8 cellular contexts compared by ENCODE assay signal in genomic region chr13:97911311-97912138, GRCh38. TPM values are rescaled to one million over a fixed set of nuclear protein-coding genes. Genes with fewer than 3 reads are reported as not detected.
A peak's percentile ranks its signal among the peaks of the same experiment; 100 is the strongest.
DNase-seq lines count a peak whose midpoint lies in the region; ATAC-seq and TF ChIP-seq lines count a peak whose summit lies in the region.

No MANE protein-coding gene starts in this region.

- no peaks in the 10 kb centered on the region for H3K4me1 ChIP-seq in Karpas-422 (ENCODE audit: low read length)
- no peaks in the 10 kb centered on the region for H3K4me1 ChIP-seq in colonic mucosa

- no peaks in the 10 kb centered on the region for H3K4me1 Mint-ChIP-seq in stimulated activated naive CD8-positive, alpha-beta T cell treated with anti-CD3 and anti-CD28 coated beads, Interleukin-15, amount 100 ng/mL, for 72 hours

- H3K9ac ChIP-seq in Karpas-422 (ENCODE audit: low read length) = no peak overlapping the region
- H3K9ac ChIP-seq in colonic mucosa (ENCODE audit: low read depth in 2 of 2, low read length in 2 of 2) = no peak overlapping the region

- peak; percentile 69 for ATAC-seq in stimulated activated naive CD8-positive, alpha-beta T cell treated with anti-CD3 and anti-CD28 coated beads, Interleukin-15, amount 100 ng/mL, for 72 hours

- no peak overlapping the region for H3K27ac ChIP-seq in AG04450 (ENCODE audit: low read depth, low read length)
- no peak overlapping the region for H3K27ac ChIP-seq in Karpas-422 (ENCODE audit: low read length)
- H3K27ac ChIP-seq in colonic mucosa = no peak overlapping the region

- H3K36me3 ChIP-seq in Karpas-422 (ENCODE audit: insufficient read depth, low read length) (no peaks in the 10 kb centered on the region), colonic mucosa (no peaks in the 10 kb centered on the region)

- peaks cover 27% of the 10 kb centered on the region for H3K27me3 Mint-ChIP-seq in stimulated activated naive CD8-positive, alpha-beta T cell treated with anti-CD3 and anti-CD28 coated beads, Interleukin-15, amount 100 ng/mL, for 72 hours

- H3K4me3 Mint-ChIP-seq in stimulated activated naive CD8-positive, alpha-beta T cell treated with anti-CD3 and anti-CD28 coated beads, Interleukin-15, amount 100 ng/mL, for 72 hours = no peak overlapping the region

- CTCF ChIA-PET in AG04450 (lab: Charles Lee) = interaction anchor here (0.6 to 2.2 kb wide), 14 partner anchors 9 to 92 kb away, joined by 3 to 27 read pairs (median 4); no protein-coding TSS in a partner anchor

- no peaks in the 10 kb centered on the region for H4K20me1 ChIP-seq in Karpas-422 (ENCODE audit: insufficient read depth, low read depth, low read length)

- no peak overlapping the region for H3K4me2 ChIP-seq in Karpas-422 (ENCODE audit: low read depth, low read length, poor library complexity, severe bottlenecking)

- H3K9me3 ChIP-seq in AG04450 (ENCODE audit: control insufficient read depth, insufficient read depth, low read length) = no peaks in the 10 kb centered on the region
- no peaks in the 10 kb centered on the region for H3K9me3 ChIP-seq in Karpas-422 (ENCODE audit: low read length)
- no peaks in the 10 kb centered on the region for H3K9me3 ChIP-seq in colonic mucosa

- intact Hi-C loops in colonic mucosa (cut with DNase I) = no loop called here

- in situ Hi-C loops in GM13977 (cut with MboI; ENCODE audit: low pct_unique_long_range_greater_than_20kb, low sequenced_read_pairs, unreplicated experiment) = no loop called here

- H3K9me2 ChIP-seq in Karpas-422 (replicated peaks; ENCODE audit: insufficient read depth, low read length) = no peaks in the 10 kb centered on the region; the same call in 1 of the 2 replicates

- H3K4me3 ChIP-seq in AG04450 (ENCODE audit: low read depth, low read length) (no peak overlapping the region), Karpas-422 (ENCODE audit: low read length) (no peak overlapping the region), colonic mucosa (no peak overlapping the region)

- no peak overlapping the region for H2AFZ ChIP-seq in Karpas-422 (ENCODE audit: low read length)

- H3K9me3 Mint-ChIP-seq in stimulated activated naive CD8-positive, alpha-beta T cell treated with anti-CD3 and anti-CD28 coated beads, Interleukin-15, amount 100 ng/mL, for 72 hours = peaks cover 23 to 27% of the 10 kb centered on the region in 2 donors

- POLR2A ChIA-PET in AG04450 (lab: Yijun Ruan, JAX) = no interaction called here

- DNase-seq in AG04450 (ENCODE audit: low read depth, low spot score) (no peak), GM13977 (ENCODE audit: low spot score) (peak; percentile 14), Karpas-422 (peak; percentile 72), colonic mucosa (no peak), cortex of kidney (lab: John Stamatoyannopoulos, UW) (no peak), UCSD-AML1 (lab: John Stamatoyannopoulos, UW; ENCODE audit: unreplicated experiment) (no peak), mesenteric fat pad (ENCODE audit: low spot score) (no peak)
- DNase-seq in stimulated activated naive CD8-positive, alpha-beta T cell treated with anti-CD3 and anti-CD28 coated beads, Interleukin-15, amount 100 ng/mL, for 72 hours = peak in 1 of 2 donors; percentile 14

- peak overlapping the region in 1 of 2 donors; percentile 66 for H3K27ac Mint-ChIP-seq in stimulated activated naive CD8-positive, alpha-beta T cell treated with anti-CD3 and anti-CD28 coated beads, Interleukin-15, amount 100 ng/mL, for 72 hours

- H3K79me2 ChIP-seq in Karpas-422 (ENCODE audit: low read length) = no peaks in the 10 kb centered on the region

- no peaks in the 10 kb centered on the region for H3K27me3 ChIP-seq in AG04450 (ENCODE audit: control insufficient read depth, insufficient read depth, low read length)
- H3K27me3 ChIP-seq in Karpas-422 (ENCODE audit: low read length) = no peaks in the 10 kb centered on the region
- H3K27me3 ChIP-seq in colonic mucosa = no peaks in the 10 kb centered on the region

- TF ChIP-seq CTCF in AG04450 (IDR thresholded peaks at IDR 0.05; ENCODE audit: low read depth, low read length) (peak; percentile 50), GM13977 (IDR thresholded peaks at IDR 0.05; ENCODE audit: extremely low read depth, insufficient read depth, missing control alignments) (peak; percentile 47), colonic mucosa (IDR thresholded peaks at IDR 0.05) (peak; percentile 21)

RNA-seq across cellular contexts. Expression of gene IPO5, which starts 42.0 kb away (rescaled TPM):
- polyA plus RNA-seq in AG04450 (2011; rRNA removed) = 141 and 164 TPM in 2 replicates
- polyA minus RNA-seq in AG04450 (2011; rRNA and poly(A)+ RNA removed) = 149 and 227 TPM in 2 replicates
- 61.8 and 114 TPM in 2 replicates for total RNA-seq in Karpas-422 (2014; rRNA removed; shearing (Covaris generic); ENCODE audit: low replicate concordance)
- total RNA-seq in colonic mucosa (10 to 100 TPM; 67.5 to 95.4 TPM), mesenteric fat pad (113 TPM)

Comparison
In these comparisons a context has a peak if more than half of its experiments do, and no peak if none do; other contexts are left out.
1. DNase-seq: peak in GM13977 (single experiment) and Karpas-422 (single experiment); none in AG04450 (single experiment), colonic mucosa (single experiment), cortex of kidney (single experiment), UCSD-AML1 (single experiment) and mesenteric fat pad (single experiment).
2. Peak in every context shown above with its lines, with median percentiles within 50 percentile points of each other: CTCF ChIP-seq.